ENCODE assay signal across 11 cellular contexts in the genomic region with DNA sequence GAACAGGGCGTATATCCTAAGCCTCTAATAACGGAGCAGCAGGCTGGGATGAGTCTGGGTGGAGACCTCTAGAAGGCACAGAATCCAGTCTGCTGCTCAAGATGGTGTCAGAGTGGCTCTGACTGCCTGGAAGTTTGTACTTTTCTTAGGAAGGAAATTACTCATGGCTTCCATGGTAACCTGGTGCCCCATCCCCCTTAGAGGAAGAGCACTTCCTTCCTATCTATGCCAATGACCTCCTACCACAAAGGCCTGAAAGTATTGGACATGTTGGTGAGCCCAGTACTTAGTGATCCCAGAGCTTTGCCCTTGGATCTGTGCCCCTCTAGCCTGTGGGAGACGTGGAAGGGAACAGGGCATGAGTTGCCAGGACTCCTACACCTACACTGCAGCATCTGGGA. TPM values are rescaled to one million over a fixed set of nuclear protein-coding genes. Genes with fewer than 3 reads are reported as not detected.
DNase-seq lines count a peak whose midpoint lies in the region; ATAC-seq, FAIRE-seq and TF ChIP-seq lines count a peak whose summit lies in the region.
"Had no signal": no experiment of that assay in that cellular context is flagged by ENCODE, and none has a peak within 500 bp of the region (broad histone marks: within the 10 kb centered on the region; RNA-seq: fewer than 3 reads in every experiment).

No MANE protein-coding gene starts in this region.

- no peak overlapping the region for H2BK20ac ChIP-seq in IMR-90 (ENCODE audit: low read depth, low read length)

- no peak for TF ChIP-seq CTCF in IMR-90 (conservative IDR thresholded peaks at IDR 0.05; ENCODE audit: low read depth, low read length)
- no peak for TF ChIP-seq CTCF in pancreas (IDR thresholded peaks at IDR 0.05)

- no peak overlapping the region for H2BK15ac ChIP-seq in IMR-90 (ENCODE audit: low read depth, low read length)

- peak overlapping the region; percentile 5 to 79 (median 66); a peak in 18 of 20 replicates for H3K4me3 ChIP-seq in BLaER1 treated with 17β-estradiol and CSF1 and Interleukin-3, amounts not matched to agents 10 nM and 100 nM
- H3K4me3 ChIP-seq in IMR-90 (ENCODE audit: insufficient read depth, low read depth, low read length) (no peak overlapping the region), pancreas (no peak overlapping the region)
- H3K4me3 ChIP-seq: lung had no signal

- no TSS peak for BruUV-seq in IMR-90 (replicated peaks; lab: Mats Ljungman, UMichigan)

- no peaks in the 10 kb centered on the region for H3K27me3 ChIP-seq in BLaER1 treated with 17β-estradiol and CSF1 and Interleukin-3, amounts not matched to agents 10 nM and 100 nM
- H3K27me3 ChIP-seq in IMR-90 (ENCODE audit: control insufficient read depth, insufficient read depth, low read length) (peaks cover 21% of the 10 kb centered on the region), pancreas (no peaks in the 10 kb centered on the region)

- no peak overlapping the region for H3K18ac ChIP-seq in IMR-90 (ENCODE audit: low read depth, low read length)

- POLR2A ChIA-PET in IMR-90 (lab: Charles Lee; ENCODE audit: unreplicated experiment), result no interaction called here
- POLR2A ChIA-PET in activated naive CD8-positive, alpha-beta T cell treated with anti-CD3 and anti-CD28 coated beads, Interleukin-2, amount 10 ng/mL, durations not matched to agents 7 days and 5 days (lab: Charles Lee), result interaction anchor here (1.1 kb wide), 1 partner anchor 14 kb away, joined by 4 read pairs; no protein-coding TSS in a partner anchor

- WGBS in IMR-90 (ENCODE audit: extremely low coverage in 2 of 2, insufficient read length in 1 of 2), 2 experiments, result no CpG with 5 or more reads among the region's 3 CpGs
- WGBS in pancreas, 2 donors, result 55 to 64% methylated on average over 3 of the region's 3 CpGs

- H2BK120ac ChIP-seq in IMR-90 (ENCODE audit: low read depth, low read length), result no peak overlapping the region; the same call in 1 of the 2 replicates

- no peak overlapping the region for H3K23ac ChIP-seq in IMR-90 (ENCODE audit: low read depth, low read length)

- peaks cover 3% of the 10 kb centered on the region; the same call in 1 of the 2 replicates for H3K9me1 ChIP-seq in IMR-90 (ENCODE audit: insufficient read depth, low read length)

- H3K27ac ChIP-seq in BLaER1 treated with 17β-estradiol and CSF1 and Interleukin-3, amounts not matched to agents 10 nM and 100 nM, result peak overlapping the region in 10 of 11 experiments; percentile 73 to 89 (median 78); a peak in 20 of 22 replicates
- no peak overlapping the region for H3K27ac ChIP-seq in IMR-90 (ENCODE audit: insufficient read depth, low read length)
- H3K27ac ChIP-seq in pancreas, result no peak overlapping the region

- peaks cover 42 to 76% (median 46%) of the 10 kb centered on the region in 10 experiments for H3K4me1 ChIP-seq in BLaER1 treated with 17β-estradiol and CSF1 and Interleukin-3, amounts not matched to agents 10 nM and 100 nM
- H3K4me1 ChIP-seq in IMR-90 (ENCODE audit: control insufficient read depth, insufficient read depth, low read length) (peaks cover 2% of the 10 kb centered on the region; the same call in 1 of the 2 replicates), pancreas (peaks cover 0 to 8% (median 0%) of the 10 kb centered on the region in 3 donors)

- H3K27me3 Mint-ChIP-seq in activated naive CD8-positive, alpha-beta T cell treated with anti-CD3 and anti-CD28 coated beads, Interleukin-2, amount 10 ng/mL, durations not matched to agents 7 days and 5 days, result no peaks in the 10 kb centered on the region
- H3K27me3 Mint-ChIP-seq in memory B cell, result no peaks in the 10 kb centered on the region

- no peak overlapping the region for H4K8ac ChIP-seq in IMR-90 (ENCODE audit: low read depth in 2 of 2, low read length in 2 of 2)

- DNase-seq in IMR-90 (peak; percentile 18), memory B cell (ENCODE audit: low spot score in 2 of 2) (no peak), nucleus accumbens (lab: John Stamatoyannopoulos, UW) (no peak), pancreas (no peak), COLO829 (ENCODE audit: low spot score) (no peak), NCI-H526 treated with DMSO at 0.1 percent for 48 hours (lab: John Stamatoyannopoulos, UW) (no peak)
- no peak for DNase-seq in activated naive CD8-positive, alpha-beta T cell treated with anti-CD3 and anti-CD28 coated beads, Interleukin-2, amount 10 ng/mL, durations not matched to agents 7 days and 5 days
- DNase-seq: NCI-H2227 treated with DMSO at 0.1 percent for 48 hours had no signal

- intact Hi-C loops in IMR-90 (cut with micrococcal nuclease) (no loop called here), pancreas (cut with DNase I) (no loop called here)

- no peaks in the 10 kb centered on the region for H3K9me3 Mint-ChIP-seq in activated naive CD8-positive, alpha-beta T cell treated with anti-CD3 and anti-CD28 coated beads, Interleukin-2, amount 10 ng/mL, durations not matched to agents 7 days and 5 days
- H3K9me3 Mint-ChIP-seq in memory B cell, result no peaks in the 10 kb centered on the region

- no peak overlapping the region for H2AK9ac ChIP-seq in IMR-90 (replicated peaks; ENCODE audit: low read depth, low read length, poor library complexity)

- peak overlapping the region; percentile 98 for H3K27ac Mint-ChIP-seq in activated naive CD8-positive, alpha-beta T cell treated with anti-CD3 and anti-CD28 coated beads, Interleukin-2, amount 10 ng/mL, durations not matched to agents 7 days and 5 days
- peak overlapping the region; percentile 93 for H3K27ac Mint-ChIP-seq in memory B cell

- H3K9ac ChIP-seq in BLaER1 treated with 17β-estradiol and CSF1 and Interleukin-3, amounts not matched to agents 10 nM and 100 nM, result peak overlapping the region; percentile 70 to 82 (median 78); a peak in 16 of 22 replicates
- H3K9ac ChIP-seq in IMR-90 (ENCODE audit: low read depth, low read length), result no peak overlapping the region

- H2BK5ac ChIP-seq in IMR-90 (ENCODE audit: low read depth, low read length, poor library complexity, severe bottlenecking), result no peak overlapping the region

- H3K4ac ChIP-seq in IMR-90 (ENCODE audit: low read depth, low read length), result no peak overlapping the region

- peaks cover 56% of the 10 kb centered on the region for H3K4me1 Mint-ChIP-seq in activated naive CD8-positive, alpha-beta T cell treated with anti-CD3 and anti-CD28 coated beads, Interleukin-2, amount 10 ng/mL, durations not matched to agents 7 days and 5 days
- H3K4me1 Mint-ChIP-seq in memory B cell, result peaks cover 54% of the 10 kb centered on the region

- ATAC-seq in IMR-90 (ENCODE audit: low read depth), result no peak
- ATAC-seq in activated naive CD8-positive, alpha-beta T cell treated with anti-CD3 and anti-CD28 coated beads, Interleukin-2, amount 10 ng/mL, durations not matched to agents 7 days and 5 days (ENCODE audit: low read depth), result no peak
- ATAC-seq in memory B cell (ENCODE audit: low read depth), result no peak
- no peak for ATAC-seq in pancreas

- no peak overlapping the region for H3K14ac ChIP-seq in IMR-90 (replicated peaks; ENCODE audit: low read depth, low read length)

- no peak overlapping the region for H4K91ac ChIP-seq in IMR-90 (ENCODE audit: insufficient read depth, low read depth, low read length)

- CTCF ChIA-PET in IMR-90 (lab: Yijun Ruan, JAX), result no interaction called here

- in situ Hi-C loops in IMR-90 (cut with MboI; ENCODE audit: low sequenced_read_pairs), result no loop called here

- no peak for TF ChIP-seq RAD21 in IMR-90 (IDR thresholded peaks at IDR 0.05; ENCODE audit: low read length)

- TF ChIP-seq POLR2A in IMR-90 (IDR thresholded peaks at IDR 0.05; ENCODE audit: low read depth, low read length), result no peak

- peaks cover 0 to 48% (median 0%) of the 10 kb centered on the region in 11 experiments; a peak in 4 of 22 replicates for H4K20me1 ChIP-seq in BLaER1 treated with 17β-estradiol and CSF1 and Interleukin-3, amounts not matched to agents 10 nM and 100 nM
- no peaks in the 10 kb centered on the region for H4K20me1 ChIP-seq in IMR-90 (ENCODE audit: insufficient read depth, low read length)

- peaks cover 44% of the 10 kb centered on the region for H3K36me3 Mint-ChIP-seq in activated naive CD8-positive, alpha-beta T cell treated with anti-CD3 and anti-CD28 coated beads, Interleukin-2, amount 10 ng/mL, durations not matched to agents 7 days and 5 days
- H3K36me3 Mint-ChIP-seq in memory B cell, result peaks cover 16% of the 10 kb centered on the region

- peak overlapping the region; percentile 89 to 100 (median 95) for H3K4me2 ChIP-seq in BLaER1 treated with 17β-estradiol and CSF1 and Interleukin-3, amounts not matched to agents 10 nM and 100 nM
- no peak overlapping the region for H3K4me2 ChIP-seq in IMR-90 (ENCODE audit: low read depth, low read length)

- peaks cover 0 to 46% (median 34%) of the 10 kb centered on the region in 11 experiments; a peak in 14 of 22 replicates for H3K36me3 ChIP-seq in BLaER1 treated with 17β-estradiol and CSF1 and Interleukin-3, amounts not matched to agents 10 nM and 100 nM
- H3K36me3 ChIP-seq in IMR-90 (ENCODE audit: control insufficient read depth, insufficient read depth, low read length) (no peaks in the 10 kb centered on the region), pancreas (no peaks in the 10 kb centered on the region)

- H3K4me3 Mint-ChIP-seq in activated naive CD8-positive, alpha-beta T cell treated with anti-CD3 and anti-CD28 coated beads, Interleukin-2, amount 10 ng/mL, durations not matched to agents 7 days and 5 days, result peak overlapping the region; percentile 98
- peak overlapping the region; percentile 100 for H3K4me3 Mint-ChIP-seq in memory B cell

- peak overlapping the region; percentile 57 for H2AFZ ChIP-seq in IMR-90 (replicated peaks; ENCODE audit: low read length, poor library complexity)

- dilution Hi-C loops in IMR-90 (cut with HindIII; ENCODE audit: low sequenced_read_pairs, unreplicated experiment), result no loop called here

- H2AK5ac ChIP-seq in IMR-90 (ENCODE audit: low read depth, low read length), result no peak overlapping the region

- H3K9me3 ChIP-seq in BLaER1 treated with 17β-estradiol and CSF1 and Interleukin-3, amounts not matched to agents 10 nM and 100 nM (replicated peaks in 1 of 11), result no peaks in the 10 kb centered on the region; a peak in 1 of 22 replicates
- H3K9me3 ChIP-seq in IMR-90 (ENCODE audit: control insufficient read depth, insufficient read depth, low read length) (no peaks in the 10 kb centered on the region), pancreas (no peaks in the 10 kb centered on the region)

- H3K79me1 ChIP-seq in IMR-90 (ENCODE audit: low read depth in 1 of 2, low read length in 2 of 2), result no peaks in the 10 kb centered on the region

- H3K56ac ChIP-seq in IMR-90 (ENCODE audit: extremely low read depth, insufficient read depth, low read length), result no peak overlapping the region

- FAIRE-seq in pancreas (lab: Jason Lieb, UNC), result no peak

- H4K5ac ChIP-seq in IMR-90 (ENCODE audit: low read depth, low read length), result no peak overlapping the region

RNA-seq across cellular contexts. Expression of a gene that starts 1.5 kb away (rescaled TPM):
- not detected in 2 replicates for total RNA-seq in IMR-90 (2012; rRNA removed)
- not detected in 2 replicates for polyA plus RNA-seq in IMR-90 (2012; rRNA removed)
- not detected in 2 replicates for polyA plus RNA-seq in IMR-90 (2012; cell fraction: cytosol; rRNA removed)
- not detected in 2 replicates for polyA plus RNA-seq in IMR-90 (2012; cell fraction: nucleus; rRNA removed; ENCODE audit: low replicate concordance)
- total RNA-seq in activated naive CD8-positive, alpha-beta T cell treated with anti-CD3 and anti-CD28 coated beads, Interleukin-2, amount 10 ng/mL, durations not matched to agents 7 days and 5 days, result 10 to 100 TPM; 31.3 to 34.1 TPM
- 1 to 10 TPM in 1 of 6 donors, under 1 TPM in 4, not detected in 1; 0.28 to 1.7 (median 0.63) TPM for total RNA-seq in pancreas
- 1 to 10 TPM; 1.2 to 1.7 TPM for polyA plus RNA-seq in pancreas
- total RNA-seq: chondrocyte had no signal

RNA-seq across cellular contexts. Expression of a gene that starts 54.6 kb away (rescaled TPM):
- total RNA-seq in IMR-90 (2012; rRNA removed), result 1.1 and 1.4 TPM in 2 replicates
- polyA plus RNA-seq in IMR-90 (2012; rRNA removed), result 0.94 and 1.0 TPM in 2 replicates
- polyA plus RNA-seq in IMR-90 (2012; cell fraction: cytosol; rRNA removed), result 0.60 and 1.1 TPM in 2 replicates
- polyA plus RNA-seq in IMR-90 (2012; cell fraction: nucleus; rRNA removed; ENCODE audit: low replicate concordance), result 0.85 and 2.4 TPM in 2 replicates
- total RNA-seq in activated naive CD8-positive, alpha-beta T cell treated with anti-CD3 and anti-CD28 coated beads, Interleukin-2, amount 10 ng/mL, durations not matched to agents 7 days and 5 days, result 1 to 10 TPM in 1 of 2 experiments, under 1 TPM in 1; 0.74 to 5.0 TPM
- 1 to 10 TPM; 1.3 to 6.3 (median 2.9) TPM for total RNA-seq in pancreas
- polyA plus RNA-seq in pancreas, result under 1 TPM; 0.33 to 0.42 TPM

Comparison
In these comparisons a context has a peak if more than half of its experiments do, and no peak if none do; other contexts are left out.
1. H3K27ac ChIP-seq: peak in BLaER1 treated with 17β-estradiol and CSF1 and Interleukin-3, amounts not matched to agents 10 nM and 100 nM (10 of 11); none in IMR-90 (single experiment) and pancreas (0 of 4).
2. H3K4me3 ChIP-seq: peak in BLaER1 treated with 17β-estradiol and CSF1 and Interleukin-3, amounts not matched to agents 10 nM and 100 nM (10 of 10); none in IMR-90 (single experiment) and pancreas (0 of 4).
3. RNA of a gene that starts 1.5 kb away (total RNA-seq): 31.3 to 34.1 TPM in activated naive CD8-positive, alpha-beta T cell treated with anti-CD3 and anti-CD28 coated beads, Interleukin-2, amount 10 ng/mL, durations not matched to agents 7 days and 5 days; 0.28 to 1.7 TPM in pancreas and not detected in IMR-90; every median in the first group is over 10 times any median in the second.